ENCODE assay signal across 15 cellular contexts in genomic region chr16:19701091-19701490, GRCh38. TPM values are rescaled to one million over a fixed set of nuclear protein-coding genes. Genes with fewer than 3 reads are reported as not detected.
DNase-seq lines count a peak whose midpoint lies in the region; ATAC-seq and TF ChIP-seq lines count a peak whose summit lies in the region.
"Had no signal": no experiment of that assay in that cellular context is flagged by ENCODE, and none has a peak within 500 bp of the region (broad histone marks: within the 10 kb centered on the region; RNA-seq: fewer than 3 reads in every experiment).

No MANE protein-coding gene starts in this region.

- H3K4me3 ChIP-seq in astrocyte of the spinal cord (ENCODE audit: low read depth, low read length): no peak overlapping the region
- no peak overlapping the region for H3K4me3 ChIP-seq in lower lobe of right lung
- no peak overlapping the region for H3K4me3 ChIP-seq in thymus (ENCODE audit: low read length)

- ATAC-seq in lower lobe of right lung: no peak

- no peak overlapping the region for H3K4me3 Mint-ChIP-seq in activated T-cell treated with anti-CD3 and anti-CD28 coated beads, Interleukin-2, amount 50 U/mL, for 24 hours

- 93% methylated on average over 3 of the region's 3 CpGs for WGBS in thymus

- H3K9me3 ChIP-seq in lower lobe of right lung: no peaks in the 10 kb centered on the region
- no peaks in the 10 kb centered on the region for H3K9me3 ChIP-seq in thymus (ENCODE audit: control insufficient read depth)

- intact Hi-C loops in lower lobe of right lung (cut with DNase I): no loop called here

- H3K4me1 ChIP-seq in lower lobe of right lung: peaks cover 72% of the 10 kb centered on the region
- no peaks in the 10 kb centered on the region for H3K4me1 ChIP-seq in thymus (ENCODE audit: control insufficient read depth, insufficient read depth, low read length)

- in situ Hi-C loops in astrocyte of the spinal cord (cut with HindIII; ENCODE audit: low sequenced_read_pairs): no loop called here

- H3K27me3 ChIP-seq in lower lobe of right lung (ENCODE audit: low read depth): no peaks in the 10 kb centered on the region
- H3K27me3 ChIP-seq in thymus (ENCODE audit: control insufficient read depth, insufficient read depth): no peaks in the 10 kb centered on the region

- H3K27ac ChIP-seq in lower lobe of right lung: peak overlapping the region; percentile 53
- peak overlapping the region; percentile 21 for H3K27ac ChIP-seq in thymus (ENCODE audit: low read depth)

- no peaks in the 10 kb centered on the region for H3K9me3 Mint-ChIP-seq in activated T-cell treated with anti-CD3 and anti-CD28 coated beads, Interleukin-2, amount 50 U/mL, for 24 hours

- H3K36me3 Mint-ChIP-seq in activated T-cell treated with anti-CD3 and anti-CD28 coated beads, Interleukin-2, amount 50 U/mL, for 24 hours (ENCODE audit: low read depth): peaks cover 100% of the 10 kb centered on the region

- peaks cover 52% of the 10 kb centered on the region for H3K4me1 Mint-ChIP-seq in activated T-cell treated with anti-CD3 and anti-CD28 coated beads, Interleukin-2, amount 50 U/mL, for 24 hours (ENCODE audit: low read depth)

- H3K27me3 Mint-ChIP-seq in activated T-cell treated with anti-CD3 and anti-CD28 coated beads, Interleukin-2, amount 50 U/mL, for 24 hours: no peaks in the 10 kb centered on the region

- peaks cover 55% of the 10 kb centered on the region for H3K36me3 ChIP-seq in lower lobe of right lung
- H3K36me3 ChIP-seq in thymus (ENCODE audit: control insufficient read depth, insufficient read depth): peaks cover 36% of the 10 kb centered on the region

- no peak for DNase-seq in activated T-cell treated with anti-CD3 and anti-CD28 coated beads, Interleukin-2, amount 50 U/mL, for 24 hours
- no peak for DNase-seq in activated T-cell treated with anti-CD3 and anti-CD28 coated beads for 4 hours
- DNase-seq in astrocyte of the spinal cord (ENCODE audit: low read depth, low spot score): peak; percentile 34
- no peak for DNase-seq in lower lobe of right lung
- no peak for DNase-seq in activated CD4-positive, alpha-beta T cell treated with anti-CD3 and anti-CD28 coated beads for 4 hours
- DNase-seq in T-helper 2 cell: no peak
- no peak for DNase-seq in HCEC 1CT
- DNase-seq: activated naive CD4-positive, alpha-beta T cell treated with anti-CD3 and anti-CD28 coated beads, Interleukin-2, amount 50 U/mL, for 16 hours; Calu3; H7; NCI-H2029 treated with DMSO at 0.1 percent for 48 hours; NCI-H748 treated with DMSO at 0.1 percent for 48 hours; retina; stimulated activated naive CD4-positive, alpha-beta T cell treated with Interleukin-2 at 50 U/mL for 16 hours had no signal

- peak overlapping the region; percentile 38 for H3K27ac Mint-ChIP-seq in activated T-cell treated with anti-CD3 and anti-CD28 coated beads, Interleukin-2, amount 50 U/mL, for 24 hours

- TF ChIP-seq CTCF in astrocyte of the spinal cord (IDR thresholded peaks at IDR 0.05; ENCODE audit: low read depth, low read length): no peak
- no peak for TF ChIP-seq CTCF in lower lobe of right lung (IDR thresholded peaks at IDR 0.05)

RNA-seq across cellular contexts. Expression of gene KNOP1, which starts 16.9 kb away (rescaled TPM):
- 10.9 TPM for total RNA-seq in lower lobe of right lung
- polyA plus RNA-seq in thymus: 10.0 TPM

RNA-seq across cellular contexts. Expression of gene IQCK, which starts 17.0 kb away (rescaled TPM):
- total RNA-seq in lower lobe of right lung: 14.1 TPM
- 10.2 TPM for polyA plus RNA-seq in thymus
